15 cellular contexts compared by ENCODE assay signal in the genomic region with DNA sequence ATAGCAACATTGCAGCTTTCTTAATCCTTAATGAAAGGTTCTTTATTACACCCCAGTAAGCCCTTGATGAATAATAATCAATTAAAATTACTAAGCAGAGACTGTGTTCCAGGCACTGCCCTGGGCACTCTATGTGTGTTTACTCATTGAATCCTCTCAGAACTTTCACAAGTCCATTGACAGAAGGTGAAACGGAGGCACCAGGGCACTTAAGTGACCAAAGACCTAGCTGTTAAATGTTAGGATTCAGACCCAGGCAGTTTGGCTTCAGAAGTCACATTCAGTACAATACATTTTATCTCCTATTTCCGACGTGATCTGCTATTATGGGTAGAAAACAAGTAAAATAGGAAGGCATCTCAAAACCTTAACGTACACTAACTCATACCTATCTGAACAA. TPM values are rescaled to one million over a fixed set of nuclear protein-coding genes. Genes with fewer than 3 reads are reported as not detected.
DNase-seq lines count a peak whose midpoint lies in the region; ATAC-seq and TF ChIP-seq lines count a peak whose summit lies in the region.
"Had no signal": no experiment of that assay in that cellular context is flagged by ENCODE, and none has a peak within 500 bp of the region (broad histone marks: within the 10 kb centered on the region; RNA-seq: fewer than 3 reads in every experiment).

No MANE protein-coding gene starts in this region.

- peak overlapping the region; percentile 33 for H3K27ac ChIP-seq in lower lobe of right lung
- no peak overlapping the region for H3K27ac ChIP-seq in subcutaneous abdominal adipose tissue (ENCODE audit: low read depth, low read length)
- H3K27ac ChIP-seq: RWPE1 had no signal

- H3K36me3 Mint-ChIP-seq in activated T-cell treated with anti-CD3 and anti-CD28 coated beads, Interleukin-2, amount 50 U/mL, for 4 hours (ENCODE audit: insufficient read depth): peaks cover 32% of the 10 kb centered on the region
- H3K36me3 Mint-ChIP-seq in activated CD8-positive, alpha-beta T cell treated with anti-CD3 and anti-CD28 coated beads, Interleukin-2, amount 10 ng/mL, durations not matched to agents 7 days and 5 days (ENCODE audit: low read depth): peaks cover 44% of the 10 kb centered on the region

- H3K4me1 ChIP-seq in lower lobe of right lung: peaks cover 13% of the 10 kb centered on the region
- peaks cover 0 to 25% (median 6%) of the 10 kb centered on the region in 5 donors for H3K4me1 ChIP-seq in subcutaneous abdominal adipose tissue (ENCODE audit: control insufficient read depth in 5 of 5, insufficient read depth in 5 of 5, low read length in 5 of 5)

- no peaks in the 10 kb centered on the region for H3K27me3 ChIP-seq in lower lobe of right lung (ENCODE audit: low read depth)
- H3K27me3 ChIP-seq in subcutaneous abdominal adipose tissue (ENCODE audit: control insufficient read depth in 5 of 5, insufficient read depth in 4 of 5, low read length in 5 of 5): no peaks in the 10 kb centered on the region

- H3K4me3 ChIP-seq in lower lobe of right lung (peak overlapping the region; percentile 39), subcutaneous abdominal adipose tissue (ENCODE audit: low read depth in 1 of 5, low read length in 5 of 5) (peak overlapping the region in 3 of 5 donors; percentile 19 to 40 (median 21))

- peak overlapping the region; percentile 69 for H3K27ac Mint-ChIP-seq in activated CD8-positive, alpha-beta T cell treated with anti-CD3 and anti-CD28 coated beads, Interleukin-2, amount 10 ng/mL, durations not matched to agents 7 days and 5 days

- no peak for TF ChIP-seq CTCF in lower lobe of right lung (IDR thresholded peaks at IDR 0.05)

- no peaks in the 10 kb centered on the region for H3K9me3 ChIP-seq in lower lobe of right lung
- H3K9me3 ChIP-seq in subcutaneous abdominal adipose tissue (ENCODE audit: control insufficient read depth in 5 of 5, low read length in 5 of 5): no peaks in the 10 kb centered on the region

- peaks cover 76% of the 10 kb centered on the region for H3K4me1 Mint-ChIP-seq in activated T-cell treated with anti-CD3 and anti-CD28 coated beads, Interleukin-2, amount 50 U/mL, for 4 hours (ENCODE audit: low read depth)
- H3K4me1 Mint-ChIP-seq in activated CD8-positive, alpha-beta T cell treated with anti-CD3 and anti-CD28 coated beads, Interleukin-2, amount 10 ng/mL, durations not matched to agents 7 days and 5 days (ENCODE audit: low read depth): peaks cover 77% of the 10 kb centered on the region

- in situ Hi-C loops in KBM-7 (cut with MboI; ENCODE audit: low pct_unique_long_range_greater_than_20kb, low sequenced_read_pairs): no loop called here

- intact Hi-C loops in lower lobe of right lung (cut with DNase I) (no loop called here), posterior cingulate gyrus (cut with DNase I) (no loop called here)

- CTCF ChIA-PET in activated CD8-positive, alpha-beta T cell treated with anti-CD3 and anti-CD28 coated beads, Interleukin-2, amount 10 ng/mL, durations not matched to agents 7 days and 5 days (lab: Charles Lee): interaction anchor here (1.0 to 2.6 kb wide), 5 partner anchors 11 to 36 kb away, joined by 3 to 13 read pairs (median 6); no protein-coding TSS in a partner anchor

- no peak for DNase-seq in activated T-cell treated with anti-CD3 and anti-CD28 coated beads, Interleukin-2, amount 50 U/mL, for 4 hours
- DNase-seq in activated T-cell treated with anti-CD3 and anti-CD28 coated beads, Interleukin-2, amount 50 U/mL, for 1 hour: no peak
- DNase-seq in activated CD8-positive, alpha-beta T cell treated with anti-CD3 and anti-CD28 coated beads, Interleukin-2, amount 10 ng/mL, durations not matched to agents 7 days and 5 days: no peak
- DNase-seq in lower lobe of right lung: no peak
- no peak for DNase-seq in posterior cingulate gyrus
- no peak for DNase-seq in medulla oblongata (ENCODE audit: extremely low spot score)
- DNase-seq in KBM-7: no peak
- DNase-seq: ACHN; effector CD8-positive, alpha-beta T cell; NCI-H1417; NCI-H446 treated with DMSO at 0.1 percent for 48 hours; small intestine; T1000 had no signal

- no peak for ATAC-seq in activated T-cell treated with anti-CD3 and anti-CD28 coated beads, Interleukin-2, amount 50 U/mL, for 4 hours
- ATAC-seq in activated CD8-positive, alpha-beta T cell treated with anti-CD3 and anti-CD28 coated beads, Interleukin-2, amount 10 ng/mL, durations not matched to agents 7 days and 5 days: no peak
- no peak for ATAC-seq in lower lobe of right lung

- POLR2A ChIA-PET in activated CD8-positive, alpha-beta T cell treated with anti-CD3 and anti-CD28 coated beads, Interleukin-2, amount 10 ng/mL, durations not matched to agents 7 days and 5 days (lab: Charles Lee): interaction anchor here (0.8 to 1.9 kb wide), 3 partner anchors 37 to 77 kb away, joined by 3 to 6 read pairs (median 4); no protein-coding TSS in a partner anchor

- H3K9me3 Mint-ChIP-seq in activated T-cell treated with anti-CD3 and anti-CD28 coated beads, Interleukin-2, amount 50 U/mL, for 4 hours: no peaks in the 10 kb centered on the region
- H3K9me3 Mint-ChIP-seq in activated CD8-positive, alpha-beta T cell treated with anti-CD3 and anti-CD28 coated beads, Interleukin-2, amount 10 ng/mL, durations not matched to agents 7 days and 5 days (ENCODE audit: insufficient read depth): no peaks in the 10 kb centered on the region

- no peak overlapping the region for H3K9ac ChIP-seq in subcutaneous abdominal adipose tissue (ENCODE audit: low read length in 5 of 5)

- no peaks in the 10 kb centered on the region for H3K27me3 Mint-ChIP-seq in activated T-cell treated with anti-CD3 and anti-CD28 coated beads, Interleukin-2, amount 50 U/mL, for 4 hours (ENCODE audit: low read depth)
- no peaks in the 10 kb centered on the region for H3K27me3 Mint-ChIP-seq in activated CD8-positive, alpha-beta T cell treated with anti-CD3 and anti-CD28 coated beads, Interleukin-2, amount 10 ng/mL, durations not matched to agents 7 days and 5 days (ENCODE audit: low read depth)

- peak overlapping the region; percentile 94 for H3K4me3 Mint-ChIP-seq in activated T-cell treated with anti-CD3 and anti-CD28 coated beads, Interleukin-2, amount 50 U/mL, for 4 hours
- H3K4me3 Mint-ChIP-seq in activated CD8-positive, alpha-beta T cell treated with anti-CD3 and anti-CD28 coated beads, Interleukin-2, amount 10 ng/mL, durations not matched to agents 7 days and 5 days: peak overlapping the region; percentile 31

- H3K36me3 ChIP-seq in lower lobe of right lung (no peaks in the 10 kb centered on the region), subcutaneous abdominal adipose tissue (ENCODE audit: control insufficient read depth in 5 of 5, insufficient read depth in 5 of 5, low read length in 5 of 5) (peaks cover 0 to 13% (median 3%) of the 10 kb centered on the region in 5 donors)

RNA-seq across cellular contexts. Expression of gene GPR183, which starts 2.7 kb away (rescaled TPM):
- 10 to 100 TPM; 48.6 to 86.8 (median 65.7) TPM for total RNA-seq in activated T-cell treated with anti-CD3 and anti-CD28 coated beads, Interleukin-2, amount 50 U/mL, for 4 hours
- total RNA-seq in activated CD8-positive, alpha-beta T cell treated with anti-CD3 and anti-CD28 coated beads, Interleukin-2, amount 10 ng/mL, durations not matched to agents 7 days and 5 days: 1 to 10 TPM; 5.0 to 5.2 TPM
- total RNA-seq in lower lobe of right lung: 9.0 TPM

RNA-seq across cellular contexts. Expression of gene GPR18, which starts 46.4 kb away (rescaled TPM):
- 1 to 10 TPM; 3.3 to 4.0 (median 3.9) TPM for total RNA-seq in activated T-cell treated with anti-CD3 and anti-CD28 coated beads, Interleukin-2, amount 50 U/mL, for 4 hours
- 10 to 100 TPM; 16.2 to 16.6 TPM for total RNA-seq in activated CD8-positive, alpha-beta T cell treated with anti-CD3 and anti-CD28 coated beads, Interleukin-2, amount 10 ng/mL, durations not matched to agents 7 days and 5 days
- 0.38 TPM for total RNA-seq in lower lobe of right lung
